Comparison of ENCODE assay signal across 27 cellular contexts in the genomic region with DNA sequence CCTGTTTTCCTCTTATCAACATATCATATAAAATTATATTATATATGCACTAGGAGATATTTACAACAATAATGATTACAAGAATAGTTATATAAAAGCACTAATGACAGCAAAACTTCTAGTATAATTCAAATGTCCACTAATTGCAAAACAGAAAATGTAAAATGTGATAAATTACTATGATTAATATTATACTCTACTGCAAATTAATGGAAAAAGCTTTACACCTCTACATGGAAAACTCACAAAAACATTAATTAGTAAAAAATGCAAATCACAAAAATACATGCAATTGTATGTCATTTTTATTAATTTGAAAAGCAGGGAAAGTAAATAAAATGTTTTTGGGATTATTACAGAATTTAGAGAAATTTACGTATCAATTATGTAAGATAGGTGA.
"Had no signal": no experiment of that assay in that cellular context is flagged by ENCODE, and none has a peak within 500 bp of the region (broad histone marks: within the 10 kb centered on the region; RNA-seq: fewer than 3 reads in every experiment).

No MANE protein-coding gene starts in this region.

- H3K36me3 ChIP-seq: esophagus muscularis mucosa, esophagus squamous epithelium, gastrocnemius medialis, gastroesophageal sphincter, heart left ventricle, heart right ventricle had no signal

- DNase-seq: cortex of kidney; dermis blood vessel endothelial cell; dorsolateral prefrontal cortex; effector CD4-positive, alpha-beta T cell; effector CD8-positive, alpha-beta T cell; effector memory CD4-positive, alpha-beta T cell; effector memory CD8-positive, alpha-beta T cell; endodermal cell; erythroblast; esophagus squamous epithelium; foreskin fibroblast; foreskin keratinocyte; foreskin melanocyte; gastrocnemius medialis; glutamatergic neuron; head of caudate nucleus; heart left ventricle; heart right ventricle; hippocampal formation had no signal

- FAIRE-seq: endometrium, endothelial cell of umbilical vein had no signal

- H2AFZ ChIP-seq: hepatocyte had no signal

- H3K4me1 ChIP-seq: esophagus muscularis mucosa, esophagus squamous epithelium, foreskin keratinocyte, gastroesophageal sphincter, heart left ventricle, heart right ventricle had no signal

- H3K27me3 ChIP-seq: esophagus muscularis mucosa, esophagus squamous epithelium, foreskin keratinocyte, gastrocnemius medialis, gastroesophageal sphincter, heart left ventricle, heart right ventricle, hepatocyte had no signal

- H3K4me3 ChIP-seq: coronary artery, dorsolateral prefrontal cortex, esophagus muscularis mucosa, esophagus squamous epithelium, gastrocnemius medialis, gastroesophageal sphincter, heart left ventricle, heart right ventricle, hepatocyte had no signal

- H3K79me2 ChIP-seq: hepatocyte had no signal

- ATAC-seq: effector memory CD8-positive, alpha-beta T cell; esophagus mucosa; foreskin keratinocyte; gastrocnemius medialis; gastroesophageal sphincter; heart left ventricle; heart right ventricle had no signal

- H3K4me2 ChIP-seq: hepatocyte had no signal

- H3K27ac ChIP-seq: coronary artery, dorsolateral prefrontal cortex, epithelial cell of prostate, esophagus muscularis mucosa, esophagus squamous epithelium, foreskin keratinocyte, gastrocnemius medialis, gastroesophageal sphincter, heart left ventricle, heart right ventricle, hepatocyte had no signal

- H3K9me3 ChIP-seq: esophagus muscularis mucosa, esophagus squamous epithelium, gastrocnemius medialis, gastroesophageal sphincter had no signal
